Comparison of ENCODE assay signal across 1 cellular context in genomic region chr9:87545858-87546257, GRCh38.
TF ChIP-seq lines count a peak whose summit lies in the region.

No MANE protein-coding gene starts in this region.

TF ChIP-seq in GM23338, 12 proteins besides CTCF, POLR2A, EP300 and RAD21 (continued from another document):
- TF ChIP-seq ZNF462 (CRISPR knock-in tag; IDR thresholded peaks at IDR 0.05) (no peak), POLR2AphosphoS5 (IDR thresholded peaks at IDR 0.05; ENCODE audit: low read depth) (no peak), ZNF114 (CRISPR knock-in tag; IDR thresholded peaks at IDR 0.05) (no peak), STAT1 (IDR thresholded peaks at IDR 0.05; ENCODE audit: unreplicated experiment) (no peak), EZH2phosphoT487 (IDR thresholded peaks at IDR 0.05; ENCODE audit: unreplicated experiment) (no peak), REST (IDR thresholded peaks at IDR 0.05; ENCODE audit: unreplicated experiment) (no peak), NANOG (IDR thresholded peaks at IDR 0.05; ENCODE audit: borderline replicate concordance) (no peak), JUNB (IDR thresholded peaks at IDR 0.05; ENCODE audit: unreplicated experiment) (no peak), EZH2 (IDR thresholded peaks at IDR 0.05; ENCODE audit: low read depth, unreplicated experiment) (no peak), ETS1 (IDR thresholded peaks at IDR 0.05) (no peak), CREB1 (CRISPR knock-in tag; IDR thresholded peaks at IDR 0.05; ENCODE audit: low read depth) (no peak)
